Comparison of ENCODE assay signal across 20 cellular contexts in genomic region chr9:18058564-18058963, GRCh38.
DNase-seq lines count a peak whose midpoint lies in the region; ATAC-seq and TF ChIP-seq lines count a peak whose summit lies in the region.
"Had no signal": no experiment of that assay in that cellular context is flagged by ENCODE, and none has a peak within 500 bp of the region (broad histone marks: within the 10 kb centered on the region; RNA-seq: fewer than 3 reads in every experiment).

No MANE protein-coding gene starts in this region.

- no peak for TF ChIP-seq POLR2A in esophagus muscularis mucosa (IDR thresholded peaks at IDR 0.05; ENCODE audit: low read depth)

- H3K4me1 ChIP-seq in esophagus muscularis mucosa: peaks cover 0 to 84% (median 50%) of the 10 kb centered on the region in 4 donors

- H3K4me3 Mint-ChIP-seq in naive thymus-derived CD8-positive, alpha-beta T cell: no peak overlapping the region
- H3K4me3 Mint-ChIP-seq: CD14-positive monocyte had no signal

- H3K9me3 Mint-ChIP-seq in naive thymus-derived CD8-positive, alpha-beta T cell: peaks cover 0 to 4% (median 2%) of the 10 kb centered on the region in 9 donors
- H3K9me3 Mint-ChIP-seq: CD14-positive monocyte had no signal

- intact Hi-C loops in esophagus muscularis mucosa (cut with DNase I): no loop called here

- no peaks in the 10 kb centered on the region for H3K27me3 ChIP-seq in esophagus muscularis mucosa

- H3K27ac ChIP-seq in esophagus muscularis mucosa (replicated peaks in 1 of 4): peak overlapping the region in 3 of 4 donors; percentile 28 to 60 (median 35)
- H3K27ac ChIP-seq: RWPE1 had no signal

- H3K9me3 ChIP-seq in esophagus muscularis mucosa: no peaks in the 10 kb centered on the region
- H3K9me3 ChIP-seq: HAP-1 had no signal

- H3K4me1 Mint-ChIP-seq in naive thymus-derived CD8-positive, alpha-beta T cell: no peaks in the 10 kb centered on the region
- H3K4me1 Mint-ChIP-seq: CD14-positive monocyte had no signal

- H3K27me3 Mint-ChIP-seq in naive thymus-derived CD8-positive, alpha-beta T cell: no peaks in the 10 kb centered on the region

- H3K36me3 Mint-ChIP-seq in naive thymus-derived CD8-positive, alpha-beta T cell: no peaks in the 10 kb centered on the region
- H3K36me3 Mint-ChIP-seq: CD14-positive monocyte had no signal

- no peak overlapping the region for H3K4me3 ChIP-seq in esophagus muscularis mucosa
- H3K4me3 ChIP-seq: HAP-1 had no signal

- no peak for TF ChIP-seq CTCF in esophagus muscularis mucosa (IDR thresholded peaks at IDR 0.05)

- DNase-seq in COLO829 (ENCODE audit: low spot score) (peak; percentile 35), NCI-H69 (lab: John Stamatoyannopoulos, UW) (peak; percentile 39), esophagus muscularis mucosa (ENCODE audit: extremely low spot score) (no peak), myocyte (ENCODE audit: low read depth) (peak; percentile 12), T-helper 2 cell (no peak), anterior cingulate cortex (lab: John Stamatoyannopoulos, UW) (no peak)
- DNase-seq in naive thymus-derived CD8-positive, alpha-beta T cell: no peak
- DNase-seq: 8988T, DMS153, GF-D8, IMR-90, Karpas-422, NCI-H1092 treated with DMSO at 0.1 percent for 48 hours, NCI-H2081 treated with DMSO at 0.1 percent for 48 hours, NCI-H510A, SIG-M5 had no signal

- POLR2A ChIA-PET in naive thymus-derived CD8-positive, alpha-beta T cell (lab: Charles Lee): no interaction called here

- no peaks in the 10 kb centered on the region for H3K36me3 ChIP-seq in esophagus muscularis mucosa
- H3K36me3 ChIP-seq: HAP-1 had no signal

- no peak for TF ChIP-seq EP300 in esophagus muscularis mucosa (IDR thresholded peaks at IDR 0.05)

- H3K27ac Mint-ChIP-seq in naive thymus-derived CD8-positive, alpha-beta T cell: no peak overlapping the region
- H3K27ac Mint-ChIP-seq: CD14-positive monocyte had no signal

- no peak for ATAC-seq in GM18867 (IDR thresholded peaks at IDR 0.05; ENCODE audit: unreplicated experiment)
- no peak for ATAC-seq in naive thymus-derived CD8-positive, alpha-beta T cell

Comparison
In these comparisons a context has a peak if more than half of its experiments do, and no peak if none do; other contexts are left out.
1. DNase-seq: peak in COLO829 (single experiment), NCI-H69 (single experiment) and myocyte (single experiment); none in esophagus muscularis mucosa (single experiment), T-helper 2 cell (0 of 5), anterior cingulate cortex (0 of 58) and naive thymus-derived CD8-positive, alpha-beta T cell (0 of 10).